In genomic region chr12:123225443-123225842, GRCh38 we compare ENCODE assay signal across 25 cellular contexts.
"Had no signal": no experiment of that assay in that cellular context is flagged by ENCODE, and none has a peak within 500 bp of the region (broad histone marks: within the 10 kb centered on the region; RNA-seq: fewer than 3 reads in every experiment).

No MANE protein-coding gene starts in this region.

- H3K9me3 Mint-ChIP-seq: activated B cell treated with CpG ODN at 0.5 μM for 24 hours; brain; effector memory CD8-positive, alpha-beta T cell; stimulated activated effector memory CD8-positive, alpha-beta T cell treated with anti-CD3 and anti-CD28 coated beads, Interleukin-12 subunit alpha, Interleukin-12 subunit beta, amount 100 ng/mL, for 72 hours; stimulated activated naive CD8-positive, alpha-beta T cell treated with anti-CD3 and anti-CD28 coated beads, Interleukin-15, Interleukin-2, amounts not matched to agents 100 ng/mL and 50 ng/mL, for 24 hours had no signal

- H3K4me3 Mint-ChIP-seq: activated B cell treated with CpG ODN at 0.5 μM for 24 hours; brain; stimulated activated effector memory CD8-positive, alpha-beta T cell treated with anti-CD3 and anti-CD28 coated beads, Interleukin-12 subunit alpha, Interleukin-12 subunit beta, amount 100 ng/mL, for 72 hours; stimulated activated naive CD8-positive, alpha-beta T cell treated with anti-CD3 and anti-CD28 coated beads, Interleukin-15, Interleukin-2, amounts not matched to agents 100 ng/mL and 50 ng/mL, for 24 hours had no signal

- H3K27me3 Mint-ChIP-seq: activated B cell treated with CpG ODN at 0.5 μM for 24 hours; brain; effector memory CD8-positive, alpha-beta T cell; stimulated activated naive CD8-positive, alpha-beta T cell treated with anti-CD3 and anti-CD28 coated beads, Interleukin-15, Interleukin-2, amounts not matched to agents 100 ng/mL and 50 ng/mL, for 24 hours had no signal

- H3K27me3 ChIP-seq: ascending aorta, pancreas, sigmoid colon, uterus had no signal

- H3K27ac Mint-ChIP-seq: activated B cell treated with CpG ODN at 0.5 μM for 24 hours; brain; stimulated activated effector memory CD8-positive, alpha-beta T cell treated with anti-CD3 and anti-CD28 coated beads, Interleukin-12 subunit alpha, Interleukin-12 subunit beta, amount 100 ng/mL, for 72 hours; stimulated activated naive CD8-positive, alpha-beta T cell treated with anti-CD3 and anti-CD28 coated beads, Interleukin-15, Interleukin-2, amounts not matched to agents 100 ng/mL and 50 ng/mL, for 24 hours had no signal

- FAIRE-seq: endothelial cell of umbilical vein, keratinocyte, pancreas, small intestine had no signal

- ATAC-seq: effector memory CD8-positive, alpha-beta T cell; left cardiac atrium; left ventricle myocardium superior; pancreas; stimulated activated effector memory CD8-positive, alpha-beta T cell treated with anti-CD3 and anti-CD28 coated beads, Interleukin-12 subunit alpha, Interleukin-12 subunit beta, amount 100 ng/mL, for 72 hours had no signal

- H3K27ac ChIP-seq: ascending aorta, coronary artery, pancreas, prostate gland, sigmoid colon, thoracic aorta, uterus had no signal

- DNase-seq: activated B cell treated with CpG ODN at 0.5 μM for 24 hours; activated CD4-positive, alpha-beta T cell treated with anti-CD3 and anti-CD28 coated beads, Interleukin-2, amount 50 U/mL, for 4 hours; activated effector memory CD4-positive, alpha-beta T cell treated with Interleukin-2 at 50 U/mL for 16 hours; activated naive CD4-positive, alpha-beta T cell treated with Interleukin-2 at 50 U/mL for 16 hours; activated T-cell treated with anti-CD3 and anti-CD28 coated beads, Interleukin-2, amount 50 U/mL, for 48 hours; effector memory CD8-positive, alpha-beta T cell; hippocampal formation; left cardiac atrium; left ventricle myocardium superior; pancreas; retina; sigmoid colon; small intestine; stimulated activated CD4-positive, alpha-beta T cell treated with anti-CD3 and anti-CD28 coated beads, Interleukin-4, amount 100 ng/mL, for 24 hours; trophoblast cell; uterus had no signal

- H3K9me3 ChIP-seq: ascending aorta, pancreas, prostate gland, sigmoid colon, thoracic aorta, uterus had no signal
